In the genomic region with DNA sequence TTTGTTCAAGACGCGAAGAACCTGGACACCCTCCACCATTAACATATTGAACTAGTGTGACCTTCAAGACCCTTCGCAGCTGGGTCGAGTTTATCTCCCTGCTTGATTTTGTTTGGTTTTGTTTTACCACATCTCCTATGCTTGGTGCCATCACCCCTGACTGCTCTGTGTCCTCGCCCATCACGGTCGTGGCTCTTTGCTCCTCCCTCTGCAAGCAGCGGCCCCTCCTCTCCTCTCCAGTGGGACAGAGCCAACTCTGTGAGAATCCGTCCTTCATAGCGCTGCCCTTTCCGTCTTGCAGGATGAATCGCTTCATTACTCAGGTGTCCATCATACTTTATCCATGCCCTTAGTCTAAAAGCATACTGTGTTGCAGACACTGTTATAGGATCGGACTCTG, we compare ENCODE assay signal across 18 cellular contexts. TPM values are rescaled to one million over a fixed set of nuclear protein-coding genes. Genes with fewer than 3 reads are reported as not detected.
DNase-seq lines count a peak whose midpoint lies in the region; TF ChIP-seq lines count a peak whose summit lies in the region.
"Had no signal": no experiment of that assay in that cellular context is flagged by ENCODE, and none has a peak within 500 bp of the region (broad histone marks: within the 10 kb centered on the region; RNA-seq: fewer than 3 reads in every experiment).

No MANE protein-coding gene starts in this region.

- intact Hi-C loops in spleen (cut with DNase I; ENCODE audit: low total_unique reads), result no loop called here
- intact Hi-C loops in tibial artery (cut with DNase I; ENCODE audit: low total_unique reads), result no loop called here

- H3K27ac ChIP-seq in spleen, result no peak overlapping the region
- no peak overlapping the region for H3K27ac ChIP-seq in tibial artery
- H3K27ac ChIP-seq: KMS-11 had no signal

- WGBS in spleen, 5 donors, result 68 to 82% (median 73%) methylated on average over 13 of the region's 13 CpGs

- H3K27me3 ChIP-seq in spleen (replicated peaks in 1 of 7) (peaks cover 0 to 13% (median 0%) of the 10 kb centered on the region in 7 donors), tibial artery (no peaks in the 10 kb centered on the region)

- H3K36me3 ChIP-seq in spleen (no peaks in the 10 kb centered on the region), tibial artery (no peaks in the 10 kb centered on the region)
- H3K36me3 ChIP-seq: HAP-1 had no signal

- TF ChIP-seq CTCF in spleen (IDR thresholded peaks at IDR 0.05 in 8 of 11, conservative IDR thresholded peaks at IDR 0.05 in 3 of 11) (no peak), tibial artery (IDR thresholded peaks at IDR 0.05) (no peak)

- DNase-seq in NCI-H2029 (lab: John Stamatoyannopoulos, UW) (peak; percentile 1), NCI-H2029 treated with DMSO at 0.1 percent for 48 hours (lab: John Stamatoyannopoulos, UW) (no peak), SW480 (ENCODE audit: low spot score) (peak; percentile 5), left kidney (ENCODE audit: low read depth, low spot score) (peak; percentile 32), spleen (peak; percentile 52), tibial artery (no peak), DMS114 treated with DMSO at 0.1 percent for 48 hours (lab: John Stamatoyannopoulos, UW; ENCODE audit: unreplicated experiment) (no peak)
- no peak for DNase-seq in activated naive CD4-positive, alpha-beta T cell treated with Interleukin-2 at 50 U/mL for 16 hours
- DNase-seq: 8988T, NCI-H1436, NCI-H2081 treated with DMSO at 0.1 percent for 48 hours, NCI-H524, OCI-M1, SIG-M5 had no signal

- H3K4me1 ChIP-seq in spleen, result no peaks in the 10 kb centered on the region
- H3K4me1 ChIP-seq in tibial artery, result no peaks in the 10 kb centered on the region
- H3K4me1 ChIP-seq: HAP-1 had no signal

- no peak for TF ChIP-seq POLR2A in spleen (IDR thresholded peaks at IDR 0.05)

- H3K9me3 ChIP-seq in spleen (peaks cover 0 to 6% (median 0%) of the 10 kb centered on the region in 8 donors), tibial artery (peaks cover 0 to 3% (median 0%) of the 10 kb centered on the region in 3 donors)
- H3K9me3 ChIP-seq: HAP-1 had no signal

- no peak overlapping the region for H3K4me3 ChIP-seq in spleen
- H3K4me3 ChIP-seq in tibial artery, result no peak overlapping the region
- H3K4me3 ChIP-seq: HAP-1 had no signal

RNA-seq across cellular contexts. Expression of a gene that starts 9.1 kb away (rescaled TPM):
- total RNA-seq in spleen, result 1 to 10 TPM; 2.2 to 7.3 (median 3.5) TPM
- polyA plus RNA-seq in spleen, result 1 to 10 TPM in 2 of 3 donors, under 1 TPM in 1; 0.61 to 1.7 (median 1.3) TPM
- total RNA-seq: RPMI7951 had no signal
- polyA plus RNA-seq: CD14-positive monocyte had no signal

RNA-seq across cellular contexts. Expression of a gene that starts 26.4 kb away (rescaled TPM):
- 10 to 100 TPM in 2 of 7 donors, 1 to 10 TPM in 5; 5.7 to 14.8 (median 6.9) TPM for total RNA-seq in spleen
- under 1 TPM; 0.17 to 0.77 (median 0.44) TPM for polyA plus RNA-seq in spleen

Comparison
In these comparisons a context has a peak if more than half of its experiments do, and no peak if none do; other contexts are left out.
1. DNase-seq: peak in NCI-H2029 (single experiment), SW480 (single experiment), left kidney (single experiment) and spleen (single experiment); none in NCI-H2029 treated with DMSO at 0.1 percent for 48 hours (single experiment), tibial artery (0 of 2), activated naive CD4-positive, alpha-beta T cell treated with Interleukin-2 at 50 U/mL for 16 hours (single experiment) and DMS114 treated with DMSO at 0.1 percent for 48 hours (single experiment).